ENCODE assay signal across 8 cellular contexts in genomic region chr14:24678801-24679247, GRCh38. TPM values are rescaled to one million over a fixed set of nuclear protein-coding genes. Genes with fewer than 3 reads are reported as not detected.
DNase-seq lines count a peak whose midpoint lies in the region; ATAC-seq lines count a peak whose summit lies in the region.

No MANE protein-coding gene starts in this region.

- peak; percentile 65 for ATAC-seq in GM19043 (IDR thresholded peaks at IDR 0.05; ENCODE audit: low read depth, unreplicated experiment)
- ATAC-seq in HG03342 (IDR thresholded peaks at IDR 0.05; ENCODE audit: unreplicated experiment) = peak; percentile 71
- ATAC-seq in left colon = peak; percentile 94

- intact Hi-C loops in left colon (cut with DNase I, micrococcal nuclease) = no loop called here

- DNase-seq in NCI-H345 (lab: John Stamatoyannopoulos, UW) = peak; percentile 88
- DNase-seq in activated CD4-positive, CD25-positive, alpha-beta regulatory T cell treated with anti-CD3 and anti-CD28 coated beads, Interleukin-2, amount 50 U/mL, for 16 hours (ENCODE audit: low read depth, low spot score) = peak; percentile 77
- DNase-seq in cerebellum (ENCODE audit: low spot score) = peak; percentile 7
- DNase-seq in left colon = peak; percentile 68 to 73
- DNase-seq in stimulated activated CD4-positive, alpha-beta T cell treated with anti-CD3 and anti-CD28 coated beads, Interleukin-2, amount 100 ng/mL, for 48 hours = peak; percentile 76 to 81

- H3K4me1 ChIP-seq in BLaER1 = peaks cover 47% of the 10 kb centered on the region

- no peaks in the 10 kb centered on the region for H4K20me1 ChIP-seq in BLaER1

- H3K4me3 ChIP-seq in BLaER1 = no peak overlapping the region

- no peaks in the 10 kb centered on the region for H3K27me3 ChIP-seq in BLaER1

- H3K9ac ChIP-seq in BLaER1 = peak overlapping the region; percentile 63; the same call in 1 of the 2 replicates

- no peaks in the 10 kb centered on the region for H3K9me3 ChIP-seq in BLaER1

- no peaks in the 10 kb centered on the region for H3K36me3 ChIP-seq in BLaER1

- H3K4me2 ChIP-seq in BLaER1 = peak overlapping the region; percentile 73

- H3K27ac ChIP-seq in BLaER1 = no peak overlapping the region

RNA-seq across cellular contexts. Expression of gene GZMB, which starts 44.8 kb away (rescaled TPM):
- total RNA-seq in cerebellum = not detected
- 1 to 10 TPM; 1.3 to 4.2 TPM for total RNA-seq in left colon

Comparison
In these comparisons a context has a peak if more than half of its experiments do, and no peak if none do; other contexts are left out.
1. DNase-seq: peak in every context shown above with its lines; median percentile 88 in NCI-H345; 78 in stimulated activated CD4-positive, alpha-beta T cell treated with anti-CD3 and anti-CD28 coated beads, Interleukin-2, amount 100 ng/mL, for 48 hours; 77 in activated CD4-positive, CD25-positive, alpha-beta regulatory T cell treated with anti-CD3 and anti-CD28 coated beads, Interleukin-2, amount 50 U/mL, for 16 hours; 70 in left colon; 7 in cerebellum.